ENCODE assay signal across 19 cellular contexts in genomic region chr7:41698114-41698513, GRCh38. TPM values are rescaled to one million over a fixed set of nuclear protein-coding genes. Genes with fewer than 3 reads are reported as not detected.
DNase-seq lines count a peak whose midpoint lies in the region; ATAC-seq and TF ChIP-seq lines count a peak whose summit lies in the region.
"Had no signal": no experiment of that assay in that cellular context is flagged by ENCODE, and none has a peak within 500 bp of the region (broad histone marks: within the 10 kb centered on the region; RNA-seq: fewer than 3 reads in every experiment).

No MANE protein-coding gene starts in this region.

- H3T11ph ChIP-seq in H9 (ENCODE audit: low read length), result no peak overlapping the region

- H3K79me1 ChIP-seq in H9 (ENCODE audit: insufficient read depth, low read depth, low read length, poor library complexity, severe bottlenecking), result no peaks in the 10 kb centered on the region

- H3K4ac ChIP-seq in H9 (ENCODE audit: low read depth, low read length), result no peak overlapping the region

- no peak overlapping the region for H2AK5ac ChIP-seq in H9 (ENCODE audit: insufficient read length, low read length)

- H3K4me3 Mint-ChIP-seq in H9, result 0 out of 5 replicates have a peak overlapping the region, but pooled peaks of 1 of the 2 experiments have one; percentile 9
- H3K4me3 Mint-ChIP-seq: activated CD4-positive, alpha-beta T cell treated with anti-CD3 and anti-CD28 coated beads, Interleukin-2, amount 10 ng/mL, durations not matched to agents 24 days and 14 days; activated T-helper 1 cell treated with anti-CD3 and anti-CD28 coated beads, Interleukin-12 subunit alpha, Interleukin-12 subunit beta, Interleukin-2, Interleukin-4 antibody, amounts not matched to agents 30 ng/mL and 10 ng/mL and 1 ng/mL, durations not matched to agents 14 hours and 24 hours and 36 hours; central memory CD8-positive, alpha-beta T cell had no signal

- H2BK20ac ChIP-seq in H9 (ENCODE audit: low read depth, low read length, poor library complexity, severe bottlenecking), result no peak overlapping the region

- H3K4me1 ChIP-seq in ACC112 (ENCODE audit: control insufficient read depth, insufficient read depth, low read length, unreplicated experiment) (peaks cover 57% of the 10 kb centered on the region), esophagus muscularis mucosa (peaks cover 20 to 69% (median 56%) of the 10 kb centered on the region in 4 donors), H9 (ENCODE audit: insufficient read depth, low read length) (peaks cover 4% of the 10 kb centered on the region; the same call in 1 of the 2 replicates)

- no peak overlapping the region for H3K23ac ChIP-seq in H9 (ENCODE audit: insufficient read length, low read depth, low read length)

- no peak for ATAC-seq in GM21367 (IDR thresholded peaks at IDR 0.05; ENCODE audit: unreplicated experiment)
- ATAC-seq in GM19395 (IDR thresholded peaks at IDR 0.05; ENCODE audit: unreplicated experiment), result no peak
- ATAC-seq: GM12878 had no signal

- no peak overlapping the region for H2BK120ac ChIP-seq in H9 (ENCODE audit: low read depth, low read length, poor library complexity, severe bottlenecking)

- H4K20me1 ChIP-seq in H9 (ENCODE audit: control insufficient read depth, insufficient read depth, insufficient read length), result no peaks in the 10 kb centered on the region

- TF ChIP-seq CTCF in esophagus muscularis mucosa (IDR thresholded peaks at IDR 0.05) (no peak), H9 (conservative IDR thresholded peaks at IDR 0.05) (no peak)

- no peaks in the 10 kb centered on the region for H3K36me3 Mint-ChIP-seq in H9 (ENCODE audit: insufficient read depth in 1 of 3, low read depth in 3 of 3)

- H4K8ac ChIP-seq in H9 (replicated peaks; ENCODE audit: insufficient read length, low read depth, low read length), result no peak overlapping the region

- no peak overlapping the region for H3K9ac ChIP-seq in H9 (ENCODE audit: extremely low read depth, insufficient read length, low read length)

- H3K27ac ChIP-seq in ACC112 (ENCODE audit: low read depth, low read length), result peak overlapping the region; percentile 82
- H3K27ac ChIP-seq in esophagus muscularis mucosa (replicated peaks in 1 of 4), result peak overlapping the region; percentile 83 to 94 (median 88)
- H3K27ac ChIP-seq in H9 (ENCODE audit: insufficient read length, low read depth, low read length), result no peak overlapping the region

- no peak overlapping the region for H3K4me2 ChIP-seq in H9 (ENCODE audit: insufficient read depth, insufficient read length, low read length)

- H3K18ac ChIP-seq in H9 (ENCODE audit: insufficient read length, low read depth, low read length), result no peak overlapping the region

- no peak overlapping the region for H2BK12ac ChIP-seq in H9 (ENCODE audit: insufficient read length, low read depth, low read length)

- H3K36me3 ChIP-seq in ACC112 (ENCODE audit: insufficient read depth, low read length) (no peaks in the 10 kb centered on the region), esophagus muscularis mucosa (no peaks in the 10 kb centered on the region)
- H3K36me3 ChIP-seq: esophagus squamous epithelium had no signal

- H3K79me2 ChIP-seq in ACC112 (ENCODE audit: control insufficient read depth, insufficient read depth, low read length, unreplicated experiment) (peaks cover 67% of the 10 kb centered on the region), H9 (ENCODE audit: insufficient read depth, low read length) (no peaks in the 10 kb centered on the region)

- H2BK15ac ChIP-seq in H9 (ENCODE audit: low read depth, low read length), result no peak overlapping the region

- TF ChIP-seq EP300 in esophagus muscularis mucosa (IDR thresholded peaks at IDR 0.05), result no peak

- WGBS in esophagus muscularis mucosa, result 50% methylated on average over 3 of the region's 3 CpGs
- no CpG with 5 or more reads among the region's 3 CpGs for WGBS in H9 (ENCODE audit: extremely low coverage, insufficient read length, low lambda C conversion rate)

- H3K4me3 ChIP-seq in ACC112 (ENCODE audit: low read depth, low read length), result peak overlapping the region; percentile 90
- peak overlapping the region; percentile 59 to 70 (median 64) for H3K4me3 ChIP-seq in esophagus muscularis mucosa
- H3K4me3 ChIP-seq: GM12878 had no signal

- H3K9me3 Mint-ChIP-seq in H9, result no peaks in the 10 kb centered on the region
- H3K9me3 Mint-ChIP-seq: activated CD4-positive, alpha-beta T cell treated with anti-CD3 and anti-CD28 coated beads, Interleukin-2, amount 10 ng/mL, durations not matched to agents 24 days and 14 days; activated T-helper 1 cell treated with anti-CD3 and anti-CD28 coated beads, Interleukin-12 subunit alpha, Interleukin-12 subunit beta, Interleukin-2, Interleukin-4 antibody, amounts not matched to agents 30 ng/mL and 10 ng/mL and 1 ng/mL, durations not matched to agents 14 hours and 24 hours and 36 hours had no signal

- H3K27ac Mint-ChIP-seq in H9, result no peak overlapping the region
- H3K27ac Mint-ChIP-seq: activated CD4-positive, alpha-beta T cell treated with anti-CD3 and anti-CD28 coated beads, Interleukin-2, amount 10 ng/mL, durations not matched to agents 24 days and 14 days; activated T-helper 1 cell treated with anti-CD3 and anti-CD28 coated beads, Interleukin-12 subunit alpha, Interleukin-12 subunit beta, Interleukin-2, Interleukin-4 antibody, amounts not matched to agents 30 ng/mL and 10 ng/mL and 1 ng/mL, durations not matched to agents 14 hours and 24 hours and 36 hours had no signal

- H3K9me3 ChIP-seq in esophagus muscularis mucosa (no peaks in the 10 kb centered on the region), H9 (ENCODE audit: control insufficient read depth, low read depth, low read length) (no peaks in the 10 kb centered on the region)
- H3K9me3 ChIP-seq: esophagus squamous epithelium had no signal

- peak overlapping the region; percentile 61 for H2AFZ ChIP-seq in ACC112 (ENCODE audit: low read length, unreplicated experiment)
- H2AFZ ChIP-seq in H9 (ENCODE audit: low read length), result no peak overlapping the region

- peaks cover 17% of the 10 kb centered on the region for H3K23me2 ChIP-seq in H9 (ENCODE audit: insufficient read length, low read depth, low read length, poor library complexity, severe bottlenecking)

- no peak for DNase-seq in esophagus muscularis mucosa (ENCODE audit: extremely low spot score)
- DNase-seq in myocyte (ENCODE audit: low read depth), result peak; percentile 9
- no peak for DNase-seq in H9
- no peak for DNase-seq in anterior cingulate cortex (lab: John Stamatoyannopoulos, UW)
- DNase-seq: activated CD4-positive, alpha-beta T cell treated with anti-CD3 and anti-CD28 coated beads, Interleukin-2, amount 10 ng/mL, durations not matched to agents 24 days and 14 days; DMS53; esophagus squamous epithelium; NCI-H1092 treated with DMSO at 0.1 percent for 48 hours; NCI-H226; stimulated activated CD8-positive, alpha-beta memory T cell treated with anti-CD3 and anti-CD28 coated beads, Interleukin-4, amount 100 ng/mL, for 48 hours; T-helper 2 cell had no signal

- H3K4me1 Mint-ChIP-seq in H9, result peaks cover 70% of the 10 kb centered on the region in 2 experiments

- intact Hi-C loops in esophagus muscularis mucosa (cut with DNase I), result loop anchor here (10.0 kb wide), 2 partner anchors 703 to 793 kb away; no protein-coding TSS in a partner anchor

- no peak for TF ChIP-seq POLR2A in esophagus muscularis mucosa (IDR thresholded peaks at IDR 0.05; ENCODE audit: low read depth)

- no peak overlapping the region for H2BK5ac ChIP-seq in H9 (ENCODE audit: insufficient read length, low read length)

- no peak overlapping the region for H3K14ac ChIP-seq in H9 (ENCODE audit: insufficient read depth, low read length)

- H3K27me3 ChIP-seq in ACC112 (ENCODE audit: insufficient read depth, low read length) (no peaks in the 10 kb centered on the region), esophagus muscularis mucosa (no peaks in the 10 kb centered on the region), H9 (ENCODE audit: insufficient read depth, low read length) (no peaks in the 10 kb centered on the region)

- H3K27me3 Mint-ChIP-seq in H9 (ENCODE audit: low read depth), result peaks cover 35% of the 10 kb centered on the region

- no peak overlapping the region for H4K5ac ChIP-seq in H9 (ENCODE audit: insufficient read length, low read depth, low read length)

- no peak overlapping the region for H3K56ac ChIP-seq in H9 (ENCODE audit: insufficient read length, low read depth, low read length)

- no peak overlapping the region for H4K91ac ChIP-seq in H9 (ENCODE audit: insufficient read length, low read depth, low read length)

TF ChIP-seq in PFSK-1, 5 proteins besides CTCF, POLR2A, EP300 and RAD21 (continues in another document):
- TF ChIP-seq FOXP2 (optimal IDR thresholded peaks at IDR 0.05; ENCODE audit: borderline replicate concordance, extremely low read depth, extremely low read length, insufficient read depth) (no peak), TAF1 (IDR thresholded peaks at IDR 0.05; ENCODE audit: borderline replicate concordance, insufficient read depth, low read length) (no peak), SIN3A (IDR thresholded peaks at IDR 0.05; ENCODE audit: borderline replicate concordance, insufficient read depth, low read length) (peak; percentile 20; the same call in 1 of the 2 replicates), POLR2AphosphoS5 (IDR thresholded peaks at IDR 0.05; ENCODE audit: low read depth, low read length) (no peak)

RNA-seq across cellular contexts. Expression of gene INHBA, which starts 4.8 kb away (rescaled TPM):
- 7.7 TPM for polyA plus RNA-seq in PFSK-1 (2012; ENCODE audit: insufficient read length, low read depth)
- total RNA-seq in esophagus muscularis mucosa, result 10 to 100 TPM; 19.2 to 38.6 (median 32.9) TPM
- 5.8 TPM in 2 replicates for total RNA-seq in myocyte
- polyA plus RNA-seq in myocyte (2012), result 86.5 TPM
- 1.6 and 1.7 TPM in 2 replicates for total RNA-seq in H9 (2021)
- total RNA-seq: OCI-LY7 had no signal
